In genomic region chr5:56814963-56815656, GRCh38 we compare ENCODE assay signal across 8 cellular contexts. TPM values are rescaled to one million over a fixed set of nuclear protein-coding genes. Genes with fewer than 3 reads are reported as not detected.
DNase-seq lines count a peak whose midpoint lies in the region; ATAC-seq and TF ChIP-seq lines count a peak whose summit lies in the region.

Gene MAP3K1, plus strand, starts transcription at chr5:56815549. Its CDS starts 25 bp downstream, at chr5:56815574.

- H3K9ac ChIP-seq in Loucy (ENCODE audit: low read depth, low read length, poor library complexity, severe bottlenecking), result peak within 1 kb of the TSS; percentile 89

- H3K9me3 ChIP-seq in Loucy (ENCODE audit: insufficient read depth, low read depth, low read length), result no peaks in the 10 kb centered on the region
- no peaks in the 10 kb centered on the region for H3K9me3 ChIP-seq in heart left ventricle
- no peaks in the 10 kb centered on the region for H3K9me3 ChIP-seq in transverse colon

- H4K20me1 ChIP-seq in Loucy (ENCODE audit: insufficient read depth, low read length, poor library complexity, severe bottlenecking), result peaks cover 38% of the 10 kb centered on the region

- H3K4me2 ChIP-seq in Loucy (ENCODE audit: low read depth, low read length, poor library complexity, severe bottlenecking), result peak within 1 kb of the TSS; percentile 97

- H3K9me2 ChIP-seq in Loucy (replicated peaks; ENCODE audit: low read depth, low read length), result no peaks in the 10 kb centered on the region

- H3K27me3 ChIP-seq in Loucy (ENCODE audit: insufficient read depth, low read length, poor library complexity, severe bottlenecking) (peaks cover 7% of the 10 kb centered on the region), heart left ventricle (no peaks in the 10 kb centered on the region), transverse colon (no peaks in the 10 kb centered on the region)

- TF ChIP-seq CTCF in Loucy (conservative IDR thresholded peaks at IDR 0.05; ENCODE audit: low read length) (peak; percentile 35), heart left ventricle (IDR thresholded peaks at IDR 0.05) (peak in 4 of 12 donors; percentile 17 to 36 (median 33)), transverse colon (IDR thresholded peaks at IDR 0.05) (peak in 1 of 5 experiments; percentile 7)

- H3F3A ChIP-seq in Loucy (ENCODE audit: low read depth), result peaks cover 3% of the 10 kb centered on the region; the same call in 1 of the 2 replicates

- TF ChIP-seq EP300 in transverse colon (IDR thresholded peaks at IDR 0.05; ENCODE audit: low read depth), result no peak

- ATAC-seq in T-cell (replicated peaks in 1 of 4) (peak; percentile 76 to 81 (median 80)), heart left ventricle (peak; percentile 65 to 94 (median 80))

- H2AFZ ChIP-seq in Loucy (ENCODE audit: low read length), result peak within 1 kb of the TSS; percentile 93

- H3K4me1 ChIP-seq in Loucy (ENCODE audit: insufficient read depth, low read length, poor library complexity, severe bottlenecking), result peaks cover 51% of the 10 kb centered on the region
- H3K4me1 ChIP-seq in heart left ventricle, result peaks cover 0 to 43% (median 30%) of the 10 kb centered on the region in 12 donors
- H3K4me1 ChIP-seq in transverse colon, result peaks cover 6 to 25% (median 10%) of the 10 kb centered on the region in 4 donors

- H3K79me2 ChIP-seq in Loucy (ENCODE audit: insufficient read depth, low read length), result peaks cover 46% of the 10 kb centered on the region

- H3K27ac Mint-ChIP-seq in T-cell, result peak within 1 kb of the TSS; percentile 94 to 96

- no peaks in the 10 kb centered on the region for H3K9me3 Mint-ChIP-seq in T-cell

- 0 to 1% (median 1%) methylated on average over 58 to 85 of the region's 87 CpGs for WGBS in adipose tissue, 3 donors
- 0 to 1% (median 0%) methylated on average over 17 to 87 of the region's 87 CpGs for WGBS in heart left ventricle, 4 donors
- WGBS in transverse colon (ENCODE audit: low coverage in 1 of 2), 2 donors, result 0% methylated on average over 59 of the region's 87 CpGs; no CpG with 5 or more reads in 1 of the 2 donors

- peak within 1 kb of the TSS; percentile 92 to 93 (median 93) for H3K4me3 Mint-ChIP-seq in T-cell

- H3K36me3 ChIP-seq in Loucy (ENCODE audit: insufficient read depth, low read length) (no peaks in the 10 kb centered on the region), heart left ventricle (no peaks in the 10 kb centered on the region), transverse colon (no peaks in the 10 kb centered on the region)

- no peaks in the 10 kb centered on the region for H3K36me3 Mint-ChIP-seq in T-cell

- CTCF ChIA-PET in T-cell (lab: Charles Lee), result interaction anchor here (0.5 to 1.6 kb wide), 7 partner anchors 12 to 543 kb away, joined by 3 to 8 read pairs (median 3); no protein-coding TSS in a partner anchor

- no peaks in the 10 kb centered on the region for H3K27me3 Mint-ChIP-seq in T-cell

- DNase-seq in GM03348 (ENCODE audit: low spot score) (peak; percentile 96), H4 (ENCODE audit: low spot score) (peak; percentile 62), T-cell (peak; percentile 64 to 85 (median 76)), heart left ventricle (peak; percentile 73 to 92 (median 83)), posterior cingulate gyrus (peak; percentile 58 to 96 (median 73)), transverse colon (peak; percentile 92)

- in situ Hi-C loops in transverse colon (cut with MboI; ENCODE audit: low pct_ligation_motif_present in 1 of 4, low pct_unique_long_range_greater_than_20kb in 1 of 4, low sequenced_read_pairs in 3 of 4), result no loop called here

- POLR2A ChIA-PET in T-cell (lab: Charles Lee), result interaction anchor here in 1 of 2 donors (0.7 to 0.9 kb wide), 2 partner anchors 11 to 26 kb away, joined by 3 to 5 read pairs; no protein-coding TSS in a partner anchor

- peak within 1 kb of the TSS; percentile 71 for H3K27ac ChIP-seq in adipose tissue (ENCODE audit: low read depth, low read length)
- H3K27ac ChIP-seq in heart left ventricle, result peak within 1 kb of the TSS; percentile 87 to 98 (median 93)
- peak within 1 kb of the TSS; percentile 91 to 99 (median 96) for H3K27ac ChIP-seq in transverse colon

- TF ChIP-seq POLR2A in heart left ventricle (IDR thresholded peaks at IDR 0.05) (no peak), transverse colon (IDR thresholded peaks at IDR 0.05) (peak; percentile 87)

- intact Hi-C loops in heart left ventricle (cut with DNase I) (loop anchor here in 7 of 10 donors (1.0 to 10.0 kb wide), 11 partner anchors 48 to 460 kb away; no protein-coding TSS in a partner anchor), posterior cingulate gyrus (cut with DNase I) (loop anchor here (10.0 kb wide), 1 partner anchor 360 kb away; the partner anchor contains the start of gene GPBP1), transverse colon (cut with DNase I; ENCODE audit: low total_unique reads) (no loop called here)

- H3K4me3 ChIP-seq in Loucy (ENCODE audit: low read length, poor library complexity, severe bottlenecking), result peak within 1 kb of the TSS; percentile 94
- peak within 1 kb of the TSS; percentile 81 to 93 (median 88) for H3K4me3 ChIP-seq in heart left ventricle
- H3K4me3 ChIP-seq in transverse colon, result peak within 1 kb of the TSS; percentile 69 to 96 (median 79)

- peaks cover 37 to 42% (median 38%) of the 10 kb centered on the region in 3 donors for H3K4me1 Mint-ChIP-seq in T-cell

RNA-seq across cellular contexts. Expression of gene MAP3K1, which starts in this region (rescaled TPM):
- 5.7 and 7.2 TPM in 2 replicates for total RNA-seq in H4 (2014; rRNA removed; shearing (Covaris generic))
- total RNA-seq in T-cell (10 to 100 TPM; 53.1 to 96.0 (median 80.6) TPM), heart left ventricle (10 to 100 TPM in 2 of 9 donors, 1 to 10 TPM in 7; 4.5 to 19.5 (median 7.2) TPM), transverse colon (10 to 100 TPM in 3 of 4 donors, 1 to 10 TPM in 1; 8.6 to 17.3 (median 12.4) TPM)
- polyA plus RNA-seq in adipose tissue (1 to 10 TPM; 4.2 to 5.2 (median 5.0) TPM), heart left ventricle (1 to 10 TPM; 2.1 to 2.9 TPM)

Comparison
In these comparisons a context has a peak if more than half of its experiments do, and no peak if none do; other contexts are left out.
1. Peak in every context shown above with its lines: DNase-seq, ATAC-seq, H3K4me3 ChIP-seq and H3K27ac ChIP-seq.